In the genomic region with DNA sequence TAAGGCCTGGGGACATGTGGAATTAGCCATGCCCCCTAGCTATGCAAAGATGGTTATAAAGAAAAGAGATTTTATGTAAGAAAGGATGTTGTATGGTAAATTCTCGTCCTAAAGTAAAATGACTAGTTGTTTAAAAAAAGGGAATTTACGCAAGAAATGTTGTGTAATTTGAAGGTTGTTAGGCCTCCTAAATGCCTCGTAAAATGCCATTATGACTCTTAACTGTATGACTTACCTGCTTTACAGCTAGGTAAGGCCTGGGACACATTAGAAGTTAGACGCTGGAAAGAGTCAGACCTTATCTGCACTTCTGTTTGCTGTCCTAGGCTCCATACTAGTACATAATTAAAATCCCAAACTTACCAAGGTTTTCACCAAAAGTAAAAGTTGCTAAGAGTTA, we compare ENCODE assay signal across 24 cellular contexts. TPM values are rescaled to one million over a fixed set of nuclear protein-coding genes. Genes with fewer than 3 reads are reported as not detected.
"Had no signal": no experiment of that assay in that cellular context is flagged by ENCODE, and none has a peak within 500 bp of the region (broad histone marks: within the 10 kb centered on the region; RNA-seq: fewer than 3 reads in every experiment).

No MANE protein-coding gene starts in this region.

- H3K4me1 Mint-ChIP-seq: activated B cell treated with CpG ODN at 0.5 μM for 24 hours; activated naive CD4-positive, alpha-beta T cell treated with anti-CD3 and anti-CD28 coated beads, Interleukin-2, amount 50 U/mL, for 24 hours; nephron had no signal

- H3K4me3 ChIP-seq: coronary artery, esophagus squamous epithelium, spleen, stomach had no signal

- H3K27ac ChIP-seq: coronary artery, esophagus squamous epithelium, spleen, stomach had no signal

- H3K4me3 Mint-ChIP-seq: activated B cell treated with CpG ODN at 0.5 μM for 24 hours; activated CD8-positive, alpha-beta T cell treated with anti-CD3 and anti-CD28 coated beads for 36 hours; activated naive CD4-positive, alpha-beta T cell treated with anti-CD3 and anti-CD28 coated beads, Interleukin-2, amount 50 U/mL, for 24 hours; activated T-cell treated with anti-CD3 and anti-CD28 coated beads, Interleukin-2, amount 50 U/mL, for 4 hours; nephron had no signal

- H3K27ac Mint-ChIP-seq: activated B cell treated with CpG ODN at 0.5 μM for 24 hours; activated CD8-positive, alpha-beta T cell treated with anti-CD3 and anti-CD28 coated beads for 36 hours; activated naive CD4-positive, alpha-beta T cell treated with anti-CD3 and anti-CD28 coated beads, Interleukin-2, amount 50 U/mL, for 24 hours; nephron had no signal

- H3K36me3 ChIP-seq: esophagus squamous epithelium, spleen, stomach had no signal

- H3K36me3 Mint-ChIP-seq: activated naive CD4-positive, alpha-beta T cell treated with anti-CD3 and anti-CD28 coated beads, Interleukin-2, amount 50 U/mL, for 24 hours had no signal

- DNase-seq: activated B cell treated with CpG ODN at 0.5 μM for 24 hours; activated CD4-positive, alpha-beta T cell treated with anti-CD3 and anti-CD28 coated beads for 48 hours; activated CD8-positive, alpha-beta T cell treated with anti-CD3 and anti-CD28 coated beads for 36 hours; activated effector memory CD4-positive, alpha-beta T cell treated with Interleukin-2 at 50 U/mL for 16 hours; activated T-cell treated with anti-CD3 and anti-CD28 coated beads, Interleukin-2, amount 50 U/mL, for 4 hours; central memory CD4-positive, alpha-beta T cell; effector CD8-positive, alpha-beta T cell; esophagus squamous epithelium; hypothalamus; kidney glomerular epithelial cell; spleen; stomach; T-helper 2 cell had no signal

- ATAC-seq: activated CD8-positive, alpha-beta T cell treated with anti-CD3 and anti-CD28 coated beads for 36 hours; activated T-cell treated with anti-CD3 and anti-CD28 coated beads, Interleukin-2, amount 50 U/mL, for 4 hours; sciatic nerve had no signal

- H3K27me3 ChIP-seq: esophagus squamous epithelium, spleen, stomach had no signal

- H3K9me3 Mint-ChIP-seq: activated B cell treated with CpG ODN at 0.5 μM for 24 hours; activated CD8-positive, alpha-beta T cell treated with anti-CD3 and anti-CD28 coated beads for 36 hours; activated naive CD4-positive, alpha-beta T cell treated with anti-CD3 and anti-CD28 coated beads, Interleukin-2, amount 50 U/mL, for 24 hours; activated T-cell treated with anti-CD3 and anti-CD28 coated beads, Interleukin-2, amount 50 U/mL, for 4 hours; nephron had no signal

- H3K4me1 ChIP-seq: esophagus squamous epithelium, spleen, stomach had no signal

- H3K9me3 ChIP-seq: esophagus squamous epithelium, spleen, stomach had no signal

- H3K27me3 Mint-ChIP-seq: activated naive CD4-positive, alpha-beta T cell treated with anti-CD3 and anti-CD28 coated beads, Interleukin-2, amount 50 U/mL, for 24 hours had no signal

RNA-seq across cellular contexts. Expression of a gene that starts 17.5 kb away (rescaled TPM):
- total RNA-seq: activated B cell treated with CpG ODN at 0.5 μM for 24 hours; activated CD8-positive, alpha-beta T cell treated with anti-CD3 and anti-CD28 coated beads for 36 hours; activated T-cell treated with anti-CD3 and anti-CD28 coated beads, Interleukin-2, amount 50 U/mL, for 4 hours; endothelial cell of umbilical vein; esophagus squamous epithelium; fibroblast of villous mesenchyme; osteoblast; pulmonary artery endothelial cell; sciatic nerve; spleen; stomach had no signal
- polyA plus RNA-seq: endothelial cell of umbilical vein had no signal

RNA-seq across cellular contexts. Expression of a gene that starts 34.8 kb away (rescaled TPM):
- total RNA-seq: activated B cell treated with CpG ODN at 0.5 μM for 24 hours; activated CD8-positive, alpha-beta T cell treated with anti-CD3 and anti-CD28 coated beads for 36 hours; activated T-cell treated with anti-CD3 and anti-CD28 coated beads, Interleukin-2, amount 50 U/mL, for 4 hours; endothelial cell of umbilical vein; esophagus squamous epithelium; fibroblast of villous mesenchyme; lower leg skin; mesenteric fat pad; osteoblast; pulmonary artery endothelial cell; spleen; ureter had no signal
- polyA plus RNA-seq: endothelial cell of umbilical vein had no signal
